ENCODE assay signal across 1 cellular context in genomic region chr6:78861509-78861908, GRCh38.
TF ChIP-seq lines count a peak whose summit lies in the region.

No MANE protein-coding gene starts in this region.

TF ChIP-seq in A549, 52 proteins besides CTCF, POLR2A, EP300 and RAD21 (continued from another document):
- no peak for TF ChIP-seq MAZ (IDR thresholded peaks at IDR 0.05; ENCODE audit: borderline replicate concordance, low read depth, low read length)
- no peak for TF ChIP-seq HEYL (CRISPR knock-in tag; IDR thresholded peaks at IDR 0.05)
- TF ChIP-seq, protein P1, sequence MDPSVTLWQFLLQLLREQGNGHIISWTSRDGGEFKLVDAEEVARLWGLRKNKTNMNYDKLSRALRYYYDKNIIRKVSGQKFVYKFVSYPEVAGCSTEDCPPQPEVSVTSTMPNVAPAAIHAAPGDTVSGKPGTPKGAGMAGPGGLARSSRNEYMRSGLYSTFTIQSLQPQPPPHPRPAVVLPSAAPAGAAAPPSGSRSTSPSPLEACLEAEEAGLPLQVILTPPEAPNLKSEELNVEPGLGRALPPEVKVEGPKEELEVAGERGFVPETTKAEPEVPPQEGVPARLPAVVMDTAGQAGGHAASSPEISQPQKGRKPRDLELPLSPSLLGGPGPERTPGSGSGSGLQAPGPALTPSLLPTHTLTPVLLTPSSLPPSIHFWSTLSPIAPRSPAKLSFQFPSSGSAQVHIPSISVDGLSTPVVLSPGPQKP (IDR thresholded peaks at IDR 0.05; ENCODE audit: low read depth, low read length), result no peak
- TF ChIP-seq PHF8 (IDR thresholded peaks at IDR 0.05; ENCODE audit: borderline replicate concordance, low read depth), result no peak
